In the genomic region with DNA sequence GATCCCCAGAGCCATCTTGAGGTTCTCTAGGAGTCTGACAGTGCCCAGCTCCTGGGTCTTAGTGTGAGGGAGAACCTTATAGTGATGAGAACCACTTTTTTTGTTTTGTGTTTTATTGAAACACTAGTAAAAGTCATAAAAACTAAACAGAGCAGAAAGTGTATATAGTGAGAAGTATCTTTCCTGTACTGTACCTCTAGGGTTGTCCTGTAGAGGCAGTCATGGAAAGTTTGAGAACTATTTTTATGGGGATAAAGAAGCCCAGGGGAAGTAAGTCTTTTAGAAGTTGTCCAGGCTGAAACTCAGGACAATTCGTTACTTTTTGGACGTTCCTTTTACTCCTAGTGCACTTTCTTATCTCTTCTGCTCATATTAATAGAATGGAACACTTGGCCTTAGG, we compare ENCODE assay signal across 21 cellular contexts. TPM values are rescaled to one million over a fixed set of nuclear protein-coding genes. Genes with fewer than 3 reads are reported as not detected.
DNase-seq lines count a peak whose midpoint lies in the region; ATAC-seq and TF ChIP-seq lines count a peak whose summit lies in the region.
"Had no signal": no experiment of that assay in that cellular context is flagged by ENCODE, and none has a peak within 500 bp of the region (broad histone marks: within the 10 kb centered on the region; RNA-seq: fewer than 3 reads in every experiment).

No MANE protein-coding gene starts in this region.

- no peak overlapping the region for H3K27ac ChIP-seq in left ventricle myocardium inferior (replicated peaks)
- no peak overlapping the region for H3K27ac ChIP-seq in endodermal cell (ENCODE audit: low read depth, low read length)
- H3K27ac ChIP-seq: stomach, transverse colon had no signal

- no peaks in the 10 kb centered on the region for H3K9me3 Mint-ChIP-seq in endodermal cell
- no peaks in the 10 kb centered on the region for H3K9me3 Mint-ChIP-seq in stimulated activated effector memory CD8-positive, alpha-beta T cell treated with anti-CD3 and anti-CD28 coated beads, Interleukin-12 subunit alpha, Interleukin-12 subunit beta, amount 100 ng/mL, for 72 hours
- H3K9me3 Mint-ChIP-seq: activated naive CD4-positive, alpha-beta T cell treated with anti-CD3 and anti-CD28 coated beads, Interleukin-2, amount 50 U/mL, for 24 hours; CD4-positive, alpha-beta T cell had no signal

- TF ChIP-seq CTCF in left ventricle myocardium inferior (IDR thresholded peaks at IDR 0.05; ENCODE audit: borderline replicate concordance): peak; percentile 23
- TF ChIP-seq CTCF in endodermal cell (conservative IDR thresholded peaks at IDR 0.05): peak; percentile 41

- H3K4me1 Mint-ChIP-seq in endodermal cell: no peaks in the 10 kb centered on the region
- H3K4me1 Mint-ChIP-seq in stimulated activated effector memory CD8-positive, alpha-beta T cell treated with anti-CD3 and anti-CD28 coated beads, Interleukin-12 subunit alpha, Interleukin-12 subunit beta, amount 100 ng/mL, for 72 hours: peaks cover 32% of the 10 kb centered on the region

- no peaks in the 10 kb centered on the region for H3K27me3 Mint-ChIP-seq in endodermal cell (ENCODE audit: insufficient read depth)
- H3K27me3 Mint-ChIP-seq: activated naive CD4-positive, alpha-beta T cell treated with anti-CD3 and anti-CD28 coated beads, Interleukin-2, amount 50 U/mL, for 24 hours; CD4-positive, alpha-beta T cell had no signal

- H3K36me3 Mint-ChIP-seq in endodermal cell (ENCODE audit: low read depth): peaks cover 68% of the 10 kb centered on the region
- peaks cover 63% of the 10 kb centered on the region for H3K36me3 Mint-ChIP-seq in stimulated activated effector memory CD8-positive, alpha-beta T cell treated with anti-CD3 and anti-CD28 coated beads, Interleukin-12 subunit alpha, Interleukin-12 subunit beta, amount 100 ng/mL, for 72 hours

- H3K9me3 ChIP-seq in left ventricle myocardium inferior (replicated peaks) (no peaks in the 10 kb centered on the region), endodermal cell (ENCODE audit: control insufficient read depth, low read length) (no peaks in the 10 kb centered on the region)
- H3K9me3 ChIP-seq: stomach, transverse colon had no signal

- H3K4me3 ChIP-seq in left ventricle myocardium inferior (no peak overlapping the region), endodermal cell (ENCODE audit: low read length) (no peak overlapping the region)
- H3K4me3 ChIP-seq: stomach, transverse colon had no signal

- H3K27ac Mint-ChIP-seq in endodermal cell: no peak overlapping the region
- peak overlapping the region; percentile 16 for H3K27ac Mint-ChIP-seq in stimulated activated effector memory CD8-positive, alpha-beta T cell treated with anti-CD3 and anti-CD28 coated beads, Interleukin-12 subunit alpha, Interleukin-12 subunit beta, amount 100 ng/mL, for 72 hours
- H3K27ac Mint-ChIP-seq: activated naive CD4-positive, alpha-beta T cell treated with anti-CD3 and anti-CD28 coated beads, Interleukin-2, amount 50 U/mL, for 24 hours; CD4-positive, alpha-beta T cell had no signal

- H3K4me1 ChIP-seq in left ventricle myocardium inferior: peaks cover 11% of the 10 kb centered on the region
- H3K4me1 ChIP-seq in endodermal cell (ENCODE audit: control insufficient read depth, insufficient read depth, low read length): no peaks in the 10 kb centered on the region
- H3K4me1 ChIP-seq: stomach, transverse colon had no signal

- 94% methylated on average over 2 of the region's 2 CpGs; no CpG with 5 or more reads in 1 of the 2 experiments for WGBS in endodermal cell (ENCODE audit: insufficient coverage in 1 of 2, insufficient read length in 1 of 2), 2 experiments

- H3K9ac ChIP-seq in endodermal cell (ENCODE audit: extremely low read depth, low read length, poor library complexity, severe bottlenecking): no peak overlapping the region

- intact Hi-C loops in left ventricle myocardium inferior (cut with micrococcal nuclease): no loop called here
- intact Hi-C loops in Right ventricle myocardium inferior (cut with DNase I): no loop called here

- H3K4me3 Mint-ChIP-seq in endodermal cell: no peak overlapping the region
- H3K4me3 Mint-ChIP-seq in stimulated activated effector memory CD8-positive, alpha-beta T cell treated with anti-CD3 and anti-CD28 coated beads, Interleukin-12 subunit alpha, Interleukin-12 subunit beta, amount 100 ng/mL, for 72 hours: no peak overlapping the region
- H3K4me3 Mint-ChIP-seq: activated naive CD4-positive, alpha-beta T cell treated with anti-CD3 and anti-CD28 coated beads, Interleukin-2, amount 50 U/mL, for 24 hours; CD4-positive, alpha-beta T cell had no signal

- H3K27me3 ChIP-seq in left ventricle myocardium inferior (ENCODE audit: low read depth): no peaks in the 10 kb centered on the region
- H3K27me3 ChIP-seq in endodermal cell (ENCODE audit: control insufficient read depth, insufficient read depth, low read length, poor library complexity, severe bottlenecking): no peaks in the 10 kb centered on the region
- H3K27me3 ChIP-seq: stomach, transverse colon had no signal

- H3K36me3 ChIP-seq in left ventricle myocardium inferior: peaks cover 75% of the 10 kb centered on the region
- peaks cover 75% of the 10 kb centered on the region for H3K36me3 ChIP-seq in endodermal cell (ENCODE audit: control insufficient read depth, insufficient read depth, low read length)

- ATAC-seq in Right ventricle myocardium inferior (no peak), HG03571 (IDR thresholded peaks at IDR 0.05; ENCODE audit: unreplicated experiment) (no peak), HG02588 (IDR thresholded peaks at IDR 0.05; ENCODE audit: unreplicated experiment) (no peak)
- no peak for ATAC-seq in stimulated activated effector memory CD8-positive, alpha-beta T cell treated with anti-CD3 and anti-CD28 coated beads, Interleukin-12 subunit alpha, Interleukin-12 subunit beta, amount 100 ng/mL, for 72 hours

- DNase-seq in left ventricle myocardium inferior (no peak), Right ventricle myocardium inferior (ENCODE audit: missing footprints) (no peak), OCI-M1 (lab: John Stamatoyannopoulos, UW) (peak; percentile 15), endodermal cell (no peak), GM03348 (ENCODE audit: low spot score) (no peak)
- no peak for DNase-seq in stimulated activated effector memory CD8-positive, alpha-beta T cell treated with anti-CD3 and anti-CD28 coated beads, Interleukin-12 subunit alpha, Interleukin-12 subunit beta, amount 100 ng/mL, for 72 hours (ENCODE audit: low spot score in 2 of 2)
- DNase-seq: CD4-positive, alpha-beta T cell; effector CD4-positive, alpha-beta T cell; KG1; kidney; mammary epithelial cell; NCI-H1930; NCI-H226; NCI-H82; stimulated activated CD4-positive, alpha-beta T cell treated with anti-CD3 and anti-CD28 coated beads, Interleukin-4, amount 100 ng/mL, for 4 hours; stomach; T-helper 1 cell; transverse colon had no signal

RNA-seq across cellular contexts. Expression of gene ADH5, which starts 40.9 kb away (rescaled TPM):
- total RNA-seq in left ventricle myocardium inferior (179 TPM), Right ventricle myocardium inferior (193 TPM), endodermal cell (100 to 1,000 TPM; 272 to 317 TPM)
- 218 TPM for polyA plus RNA-seq in endodermal cell (2013, experiment 1 of 2)
- polyA plus RNA-seq in endodermal cell (2013, experiment 2 of 2): 203 TPM

RNA-seq across cellular contexts. Expression of gene METAP1, which starts 52.2 kb away (rescaled TPM):
- total RNA-seq in left ventricle myocardium inferior: 50.8 TPM
- total RNA-seq in Right ventricle myocardium inferior: 67.4 TPM
- total RNA-seq in endodermal cell: 10 to 100 TPM; 51.0 to 53.0 TPM
- polyA plus RNA-seq in endodermal cell (2013, experiment 1 of 2): 51.9 TPM
- polyA plus RNA-seq in endodermal cell (2013, experiment 2 of 2): 48.6 TPM
